32 cellular contexts compared by ENCODE assay signal in the genomic region with DNA sequence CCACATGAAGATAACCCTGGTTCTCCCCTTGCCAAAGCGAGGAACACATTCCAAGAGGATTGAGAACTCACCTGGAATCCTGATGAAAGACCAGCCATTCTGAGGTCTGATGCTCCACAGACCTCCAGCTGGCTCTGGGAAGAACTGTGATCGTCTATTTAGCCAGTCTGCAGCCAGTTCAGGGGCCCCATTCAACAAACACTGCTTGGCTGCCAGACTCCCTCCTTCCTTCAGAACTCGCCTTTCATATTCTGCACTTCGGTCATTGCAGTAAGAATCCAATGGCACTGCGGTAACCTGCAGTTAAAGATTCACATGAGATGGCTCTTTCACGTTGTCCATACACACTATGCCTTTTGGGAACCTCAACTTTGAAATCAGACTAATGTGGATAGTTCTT.
"Had no signal": no experiment of that assay in that cellular context is flagged by ENCODE, and none has a peak within 500 bp of the region (broad histone marks: within the 10 kb centered on the region; RNA-seq: fewer than 3 reads in every experiment).

No MANE protein-coding gene starts in this region.

- H3K27ac ChIP-seq: brain microvascular endothelial cell, epithelial cell of prostate had no signal

- FAIRE-seq: astrocyte, bronchial epithelial cell, colon, endothelial cell of umbilical vein, frontal cortex had no signal

- H3K4me1 Mint-ChIP-seq: central memory CD8-positive, alpha-beta T cell had no signal

- ATAC-seq: activated CD4-positive, alpha-beta T cell treated with anti-CD3 and anti-CD28 coated beads for 36 hours; activated T-cell treated with anti-CD3 and anti-CD28 coated beads, Interleukin-2, amount 50 U/mL, for 4 hours; activated T-helper 17 cell treated with anti-CD3 and anti-CD28 coated beads, Interleukin-2, amount 50 U/mL, for 72 hours; effector memory CD8-positive, alpha-beta T cell; T-cell had no signal

- H3K27me3 Mint-ChIP-seq: activated CD4-positive, alpha-beta memory T cell treated with anti-CD3 and anti-CD28 coated beads, Interleukin-2, amount 10 ng/mL, durations not matched to agents 7 days and 5 days; activated CD4-positive, alpha-beta T cell treated with anti-CD3 and anti-CD28 coated beads for 36 hours; activated CD4-positive, alpha-beta T cell treated with anti-CD3 and anti-CD28 coated beads, Interleukin-2, amount 10 ng/mL, durations not matched to agents 7 days and 5 days; activated naive CD8-positive, alpha-beta T cell; activated T-helper 17 cell treated with anti-CD3 and anti-CD28 coated beads, Interleukin-2, amount 50 U/mL, for 72 hours; central memory CD8-positive, alpha-beta T cell; effector memory CD8-positive, alpha-beta T cell; T-cell had no signal

- H3K27ac Mint-ChIP-seq: activated CD4-positive, alpha-beta memory T cell treated with anti-CD3 and anti-CD28 coated beads, Interleukin-2, amount 10 ng/mL, durations not matched to agents 7 days and 5 days; activated CD4-positive, alpha-beta T cell treated with anti-CD3 and anti-CD28 coated beads for 36 hours; activated CD4-positive, alpha-beta T cell treated with anti-CD3 and anti-CD28 coated beads, Interleukin-2, amount 10 ng/mL, durations not matched to agents 7 days and 5 days; activated naive CD8-positive, alpha-beta T cell; activated T-helper 17 cell treated with anti-CD3 and anti-CD28 coated beads, Interleukin-2, amount 50 U/mL, for 72 hours; effector memory CD8-positive, alpha-beta T cell; T-cell; T-helper 1 cell treated with Interleukin-12 subunit alpha and Interleukin-12 subunit beta and Interleukin-4 antibody, amounts not matched to agents 30 μg/mL and 1 μg/mL, for 36 hours; T-helper 2 cell treated with Interferon-gamma antibody and Interleukin-4, amounts not matched to agents 5 μg/mL and 100 μg/mL, for 36 hours had no signal

- H3K4me3 Mint-ChIP-seq: activated CD4-positive, alpha-beta memory T cell treated with anti-CD3 and anti-CD28 coated beads, Interleukin-2, amount 10 ng/mL, durations not matched to agents 7 days and 5 days; activated CD4-positive, alpha-beta T cell treated with anti-CD3 and anti-CD28 coated beads for 36 hours; activated CD4-positive, alpha-beta T cell treated with anti-CD3 and anti-CD28 coated beads, Interleukin-2, amount 10 ng/mL, durations not matched to agents 7 days and 5 days; activated naive CD8-positive, alpha-beta T cell; activated T-cell treated with anti-CD3 and anti-CD28 coated beads, Interleukin-2, amount 50 U/mL, for 4 hours; activated T-helper 17 cell treated with anti-CD3 and anti-CD28 coated beads, Interleukin-2, amount 50 U/mL, for 72 hours; central memory CD8-positive, alpha-beta T cell; effector memory CD8-positive, alpha-beta T cell; T-cell; T-helper 1 cell treated with Interleukin-12 subunit alpha and Interleukin-12 subunit beta and Interleukin-4 antibody, amounts not matched to agents 30 μg/mL and 1 μg/mL, for 36 hours; T-helper 2 cell treated with Interferon-gamma antibody and Interleukin-4, amounts not matched to agents 5 μg/mL and 100 μg/mL, for 36 hours had no signal

- H3K9me3 Mint-ChIP-seq: activated CD4-positive, alpha-beta memory T cell treated with anti-CD3 and anti-CD28 coated beads, Interleukin-2, amount 10 ng/mL, durations not matched to agents 7 days and 5 days; activated CD4-positive, alpha-beta T cell treated with anti-CD3 and anti-CD28 coated beads, Interleukin-2, amount 10 ng/mL, durations not matched to agents 7 days and 5 days; activated T-cell treated with anti-CD3 and anti-CD28 coated beads, Interleukin-2, amount 50 U/mL, for 4 hours; activated T-helper 17 cell treated with anti-CD3 and anti-CD28 coated beads, Interleukin-2, amount 50 U/mL, for 72 hours; central memory CD8-positive, alpha-beta T cell; effector memory CD8-positive, alpha-beta T cell; T-cell; T-helper 1 cell treated with Interleukin-12 subunit alpha and Interleukin-12 subunit beta and Interleukin-4 antibody, amounts not matched to agents 30 μg/mL and 1 μg/mL, for 36 hours; T-helper 2 cell treated with Interferon-gamma antibody and Interleukin-4, amounts not matched to agents 5 μg/mL and 100 μg/mL, for 36 hours had no signal

- DNase-seq: activated CD4-positive, alpha-beta memory T cell treated with anti-CD3 and anti-CD28 coated beads, Interleukin-2, amount 10 ng/mL, durations not matched to agents 7 days and 5 days; activated CD4-positive, alpha-beta T cell treated with anti-CD3 and anti-CD28 coated beads for 36 hours; activated CD4-positive, alpha-beta T cell treated with anti-CD3 and anti-CD28 coated beads, Interleukin-2, amount 10 ng/mL, durations not matched to agents 7 days and 5 days; activated CD4-positive, alpha-beta T cell treated with anti-CD3 and anti-CD28 coated beads, Interleukin-2, amount 50 U/mL, for 4 hours; activated CD4-positive, CD25-positive, alpha-beta regulatory T cell; activated CD4-positive, CD25-positive, alpha-beta regulatory T cell treated with anti-CD3 and anti-CD28 coated beads, Interleukin-2, amount 50 U/mL, for 72 hours; activated CD8-positive, alpha-beta memory T cell treated with anti-CD3 and anti-CD28 coated beads for 24 hours; activated effector memory CD4-positive, alpha-beta T cell treated with Interleukin-2 at 50 U/mL for 16 hours; activated gamma-delta T cell treated with Interleukin-2 at 50 U/mL for 16 hours; activated naive CD4-positive, alpha-beta T cell treated with anti-CD3 and anti-CD28 coated beads, Interleukin-2, amount 50 U/mL, for 16 hours; activated naive CD4-positive, alpha-beta T cell treated with Interleukin-2 at 50 U/mL for 16 hours; activated T-cell treated with anti-CD3 and anti-CD28 coated beads, Interleukin-2, amount 50 U/mL, for 4 hours; amniotic stem cell; anterior cingulate cortex; brain microvascular endothelial cell; cortex of kidney; effector CD4-positive, alpha-beta T cell; effector memory CD8-positive, alpha-beta T cell; foreskin fibroblast; SW 1271; T-cell had no signal

- H3K27me3 ChIP-seq: brain microvascular endothelial cell had no signal
